Comparison of ENCODE assay signal across 15 cellular contexts in genomic region chr1:39684313-39684664, GRCh38. TPM values are rescaled to one million over a fixed set of nuclear protein-coding genes. Genes with fewer than 3 reads are reported as not detected.
"Had no signal": no experiment of that assay in that cellular context is flagged by ENCODE, and none has a peak within 500 bp of the region (broad histone marks: within the 10 kb centered on the region; RNA-seq: fewer than 3 reads in every experiment).

No MANE protein-coding gene starts in this region.

- H3K27me3 ChIP-seq: ovary had no signal

- H3K4me1 ChIP-seq: adrenal gland, left lung had no signal

- H3K36me3 ChIP-seq: adrenal gland, esophagus squamous epithelium, heart right ventricle, left lung, ovary, upper lobe of right lung had no signal

- H3K9me3 Mint-ChIP-seq: activated T-helper 1 cell treated with anti-CD3 and anti-CD28 coated beads, Interleukin-12 subunit alpha, Interleukin-12 subunit beta, Interleukin-2, Interleukin-4 antibody, amounts not matched to agents 30 ng/mL and 10 ng/mL and 1 ng/mL, durations not matched to agents 14 hours and 24 hours and 36 hours had no signal

- H3K4me3 ChIP-seq: adrenal gland, heart right ventricle, left lung, ovary, SK-N-MC, upper lobe of right lung had no signal

- H3K27ac ChIP-seq: adrenal gland, heart right ventricle, left lung, ovary, SK-N-MC, skin epidermis, upper lobe of right lung had no signal

- DNase-seq: activated CD4-positive, CD25-positive, alpha-beta regulatory T cell treated with anti-CD3 and anti-CD28 coated beads, Interleukin-2, amount 50 U/mL, for 72 hours; adrenal gland; dermis blood vessel endothelial cell; esophagus squamous epithelium; heart right ventricle; upper lobe of right lung had no signal

- ATAC-seq: left lung, upper lobe of right lung had no signal

- H3K9me3 ChIP-seq: adrenal gland, esophagus squamous epithelium, heart right ventricle, left lung, ovary, upper lobe of right lung had no signal

RNA-seq across cellular contexts. Expression of gene HPCAL4, which starts 6.9 kb away (rescaled TPM):
- total RNA-seq: pulmonary artery endothelial cell had no signal

RNA-seq across cellular contexts. Expression of gene NT5C1A, which starts 12.4 kb away (rescaled TPM):
- total RNA-seq: bronchial epithelial cell, dermis blood vessel endothelial cell, esophagus squamous epithelium, kidney epithelial cell, pulmonary artery endothelial cell had no signal
- polyA plus RNA-seq: thymus had no signal

RNA-seq across cellular contexts. Expression of gene HEYL, which starts 44.8 kb away (rescaled TPM):
- total RNA-seq: bronchial epithelial cell, pulmonary artery endothelial cell had no signal
